ENCODE assay signal across 8 cellular contexts in the genomic region with DNA sequence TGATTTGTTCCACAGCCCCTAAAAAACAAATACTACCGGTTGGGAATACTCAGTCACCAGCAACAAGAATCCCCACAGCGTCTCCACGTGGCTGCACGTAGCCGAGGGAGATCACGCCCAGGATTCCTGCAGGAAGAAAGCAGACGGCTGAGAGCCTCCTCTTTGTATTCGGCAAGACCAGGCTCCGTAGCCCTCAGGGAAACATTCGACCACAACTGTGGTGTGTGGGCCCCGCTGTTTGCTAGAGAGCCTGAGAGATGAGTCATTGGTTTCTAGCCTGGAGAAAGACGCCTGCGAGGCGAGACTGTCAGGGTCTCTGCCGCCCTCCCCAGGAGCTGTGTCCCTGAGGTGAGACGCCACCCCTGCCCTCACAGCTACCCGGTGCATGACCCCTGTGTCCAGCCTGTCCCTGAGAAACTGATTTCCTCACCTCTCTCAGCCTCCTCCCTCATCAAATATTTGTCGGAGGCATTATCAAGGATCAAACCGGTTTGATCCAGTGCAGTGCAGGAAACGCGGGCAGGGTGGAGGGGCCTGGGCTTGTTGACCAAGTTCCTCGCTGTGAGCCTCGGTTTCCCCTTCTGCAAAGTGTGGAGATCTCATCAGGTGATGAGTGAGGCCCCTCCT. TPM values are rescaled to one million over a fixed set of nuclear protein-coding genes. Genes with fewer than 3 reads are reported as not detected.
DNase-seq lines count a peak whose midpoint lies in the region; ATAC-seq and TF ChIP-seq lines count a peak whose summit lies in the region.

No MANE protein-coding gene starts in this region.

- no peaks in the 10 kb centered on the region for H3K27me3 ChIP-seq in Peyer's patch
- no peaks in the 10 kb centered on the region for H3K27me3 ChIP-seq in sigmoid colon
- H3K27me3 ChIP-seq in uterus, result no peaks in the 10 kb centered on the region

- H3K9me3 ChIP-seq in Peyer's patch (no peaks in the 10 kb centered on the region), sigmoid colon (no peaks in the 10 kb centered on the region), uterus (no peaks in the 10 kb centered on the region)

- H3K36me3 ChIP-seq in Peyer's patch (no peaks in the 10 kb centered on the region), sigmoid colon (no peaks in the 10 kb centered on the region), uterus (no peaks in the 10 kb centered on the region)

- no peak for TF ChIP-seq EP300 in sigmoid colon (IDR thresholded peaks at IDR 0.05)

- DNase-seq in GM04504 (ENCODE audit: low read depth) (peak; percentile 76), Peyer's patch (peak; percentile 51 to 84 (median 58)), activated T-helper 1 cell treated with Interleukin-2 at 50 U/mL for 16 hours (ENCODE audit: low read depth) (peak; percentile 67), fibroblast of the conjunctiva (ENCODE audit: low read depth) (peak; percentile 73), sigmoid colon (no peak), uterus (no peak)

- TF ChIP-seq CTCF in Peyer's patch (IDR thresholded peaks at IDR 0.05), result no peak
- no peak for TF ChIP-seq CTCF in sigmoid colon (IDR thresholded peaks at IDR 0.05)
- no peak for TF ChIP-seq CTCF in uterus (IDR thresholded peaks at IDR 0.05)

- ATAC-seq in HG02759 (IDR thresholded peaks at IDR 0.05; ENCODE audit: unreplicated experiment) (peak; percentile 93), GM21526 (IDR thresholded peaks at IDR 0.05; ENCODE audit: low FRiP score, unreplicated experiment) (no peak)

- intact Hi-C loops in sigmoid colon (cut with DNase I), result no loop called here
- intact Hi-C loops in uterus (cut with DNase I; ENCODE audit: low total_unique reads), result no loop called here

- H3K27ac ChIP-seq in Peyer's patch (peak overlapping the region; percentile 34 to 75 (median 66)), sigmoid colon (peak overlapping the region in 3 of 4 donors; percentile 17 to 37 (median 31)), uterus (peak overlapping the region in 1 of 2 donors; percentile 13)

- 28 to 38% methylated on average over 23 of the region's 23 CpGs for WGBS in sigmoid colon, 2 donors

- H3K4me1 ChIP-seq in Peyer's patch (peaks cover 0 to 15% (median 2%) of the 10 kb centered on the region in 4 donors), sigmoid colon (peaks cover 0 to 11% (median 9%) of the 10 kb centered on the region in 4 donors), uterus (no peaks in the 10 kb centered on the region)

- H3K4me3 ChIP-seq in Peyer's patch (peak overlapping the region in 3 of 4 donors; percentile 6 to 40 (median 27)), sigmoid colon (peak overlapping the region in 1 of 4 donors; percentile 5), uterus (no peak overlapping the region)

- TF ChIP-seq POLR2A in Peyer's patch (IDR thresholded peaks at IDR 0.05) (no peak), sigmoid colon (IDR thresholded peaks at IDR 0.05) (no peak), uterus (IDR thresholded peaks at IDR 0.05) (no peak)

RNA-seq across cellular contexts. Expression of a gene that starts 4.7 kb away (rescaled TPM):
- total RNA-seq in Peyer's patch, result 1 to 10 TPM in 2 of 4 donors, not detected in 2; 1.5 to 3.3 TPM
- total RNA-seq in sigmoid colon, result under 1 TPM in 1 of 4 donors, not detected in 3; 0.41 TPM
- 100 to 1,000 TPM; 110 to 488 (median 396) TPM for polyA plus RNA-seq in sigmoid colon
- total RNA-seq in uterus, result 1 to 10 TPM in 1 of 4 donors, under 1 TPM in 1, not detected in 2; 0.26 to 1.3 TPM

RNA-seq across cellular contexts. Expression of a gene that starts 20.7 kb away (rescaled TPM):
- total RNA-seq in Peyer's patch, result 10 to 100 TPM; 34.9 to 61.1 (median 37.4) TPM
- 10 to 100 TPM; 53.5 to 82.8 (median 64.8) TPM for total RNA-seq in sigmoid colon
- polyA plus RNA-seq in sigmoid colon, result 10 to 100 TPM; 40.7 to 49.0 (median 48.6) TPM
- total RNA-seq in uterus, result 10 to 100 TPM; 56.9 to 99.9 (median 71.7) TPM

RNA-seq across cellular contexts. Expression of a gene that starts 27.0 kb away (rescaled TPM):
- total RNA-seq in Peyer's patch, result 10 to 100 TPM; 20.0 to 20.6 (median 20.2) TPM
- total RNA-seq in sigmoid colon, result 10 to 100 TPM in 3 of 4 donors, 1 to 10 TPM in 1; 9.1 to 19.7 (median 14.6) TPM
- 10 to 100 TPM; 12.4 to 14.1 (median 13.2) TPM for polyA plus RNA-seq in sigmoid colon
- 10 to 100 TPM in 2 of 4 donors, 1 to 10 TPM in 2; 8.5 to 26.6 (median 11.7) TPM for total RNA-seq in uterus

RNA-seq across cellular contexts. Expression of a gene that starts 48.5 kb away (rescaled TPM):
- total RNA-seq in Peyer's patch, result 100 to 1,000 TPM; 116 to 338 (median 155) TPM
- total RNA-seq in sigmoid colon, result 100 to 1,000 TPM; 196 to 226 (median 211) TPM
- 100 to 1,000 TPM; 252 to 261 (median 259) TPM for polyA plus RNA-seq in sigmoid colon
- total RNA-seq in uterus, result 100 to 1,000 TPM in 3 of 4 donors, 10 to 100 TPM in 1; 29.2 to 263 (median 174) TPM

Comparison
In these comparisons a context has a peak if more than half of its experiments do, and no peak if none do; other contexts are left out.
1. DNase-seq: peak in GM04504 (single experiment), Peyer's patch (3 of 3), activated T-helper 1 cell treated with Interleukin-2 at 50 U/mL for 16 hours (single experiment) and fibroblast of the conjunctiva (single experiment); none in sigmoid colon (single experiment) and uterus (0 of 2).
2. H3K4me3 ChIP-seq: peak in Peyer's patch (3 of 4); none in uterus (0 of 2).